In the genomic region with DNA sequence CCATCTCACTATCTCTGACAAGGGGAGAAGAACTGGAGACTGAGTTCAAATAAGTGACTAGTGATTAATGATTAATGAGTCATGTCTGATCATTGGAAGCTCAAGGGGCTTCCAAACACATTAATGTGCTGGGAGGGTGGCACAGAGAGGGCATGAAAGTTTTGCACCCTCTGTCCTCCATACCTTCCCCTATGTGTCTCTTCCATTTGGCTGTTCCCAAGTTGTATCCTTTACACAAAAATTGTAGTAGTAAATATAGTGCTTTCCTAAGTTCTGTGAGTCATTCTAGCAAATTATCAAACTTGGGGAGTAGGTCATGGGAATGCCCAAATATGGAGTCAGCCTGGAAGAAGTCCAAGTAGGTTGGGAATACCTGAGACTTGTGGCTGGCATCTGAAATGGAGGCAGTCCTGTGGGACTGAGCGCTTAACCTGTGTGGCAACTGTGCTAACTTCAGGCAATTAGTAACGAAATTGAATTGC, we compare ENCODE assay signal across 1 cellular context.
TF ChIP-seq lines count a peak whose summit lies in the region.

No MANE protein-coding gene starts in this region.

TF ChIP-seq in H1, 55 proteins besides CTCF, POLR2A, EP300 and RAD21:
- TF ChIP-seq, protein P1, sequence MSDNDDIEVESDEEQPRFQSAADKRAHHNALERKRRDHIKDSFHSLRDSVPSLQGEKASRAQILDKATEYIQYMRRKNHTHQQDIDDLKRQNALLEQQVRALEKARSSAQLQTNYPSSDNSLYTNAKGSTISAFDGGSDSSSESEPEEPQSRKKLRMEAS (IDR thresholded peaks at IDR 0.05): no peak
- TF ChIP-seq ZNF274 (IDR thresholded peaks at IDR 0.05; ENCODE audit: borderline replicate concordance, extremely low read depth, low read length) (no peak), SUZ12 (IDR thresholded peaks at IDR 0.05; ENCODE audit: low read length) (no peak), KDM1A (IDR thresholded peaks at IDR 0.05; ENCODE audit: borderline replicate concordance, low read length) (no peak), ASH2L (IDR thresholded peaks at IDR 0.05; ENCODE audit: low read length) (no peak), TBP (IDR thresholded peaks at IDR 0.05; ENCODE audit: low read depth, low read length) (no peak), SIX5 (IDR thresholded peaks at IDR 0.05; ENCODE audit: low read depth, low read length) (no peak), SP4 (IDR thresholded peaks at IDR 0.05; ENCODE audit: low read length) (no peak), SRF (IDR thresholded peaks at IDR 0.05; ENCODE audit: low read depth, low read length) (peak; percentile 84), CBX8 (IDR thresholded peaks at IDR 0.05; ENCODE audit: borderline replicate concordance, low read depth, low read length) (no peak), TEAD4 (IDR thresholded peaks at IDR 0.05; ENCODE audit: low read depth, low read length) (0 out of 2 replicates have a peak, but pooled peaks have one; percentile 24)
- TF ChIP-seq, protein P2, sequence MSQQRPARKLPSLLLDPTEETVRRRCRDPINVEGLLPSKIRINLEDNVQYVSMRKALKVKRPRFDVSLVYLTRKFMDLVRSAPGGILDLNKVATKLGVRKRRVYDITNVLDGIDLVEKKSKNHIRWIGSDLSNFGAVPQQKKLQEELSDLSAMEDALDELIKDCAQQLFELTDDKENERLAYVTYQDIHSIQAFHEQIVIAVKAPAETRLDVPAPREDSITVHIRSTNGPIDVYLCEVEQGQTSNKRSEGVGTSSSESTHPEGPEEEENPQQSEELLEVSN (IDR thresholded peaks at IDR 0.05): no peak
